ENCODE assay signal across 8 cellular contexts in genomic region chr16:11345040-11345862, GRCh38. TPM values are rescaled to one million over a fixed set of nuclear protein-coding genes. Genes with fewer than 3 reads are reported as not detected.
DNase-seq lines count a peak whose midpoint lies in the region; ATAC-seq and TF ChIP-seq lines count a peak whose summit lies in the region.

Gene RMI2, plus strand, starts transcription at chr16:11345459. Its CDS starts 13 bp downstream, at chr16:11345472.

- H3K9me3 Mint-ChIP-seq in activated naive CD4-positive, alpha-beta T cell treated with anti-CD3 and anti-CD28 coated beads, Interleukin-2, amount 50 U/mL, for 24 hours: no peaks in the 10 kb centered on the region
- H3K9me3 Mint-ChIP-seq in glutamatergic neuron (ENCODE audit: unreplicated experiment) (no peaks in the 10 kb centered on the region), osteocyte (ENCODE audit: unreplicated experiment) (no peaks in the 10 kb centered on the region)

- no peaks in the 10 kb centered on the region for H3K27me3 Mint-ChIP-seq in activated naive CD4-positive, alpha-beta T cell treated with anti-CD3 and anti-CD28 coated beads, Interleukin-2, amount 50 U/mL, for 24 hours
- H3K27me3 Mint-ChIP-seq in glutamatergic neuron (ENCODE audit: unreplicated experiment) (peaks cover 2% of the 10 kb centered on the region), osteocyte (ENCODE audit: unreplicated experiment) (no peaks in the 10 kb centered on the region)

- no peaks in the 10 kb centered on the region for H3K36me3 ChIP-seq in thyroid gland

- H3K27ac Mint-ChIP-seq in activated naive CD4-positive, alpha-beta T cell treated with anti-CD3 and anti-CD28 coated beads, Interleukin-2, amount 50 U/mL, for 24 hours: peak within 1 kb of the TSS; percentile 87
- H3K27ac Mint-ChIP-seq in glutamatergic neuron (ENCODE audit: unreplicated experiment) (no peak within 1 kb of the TSS), osteocyte (ENCODE audit: unreplicated experiment) (no peak within 1 kb of the TSS)

- TF ChIP-seq POLR2A in GM10847 (IDR thresholded peaks at IDR 0.05; ENCODE audit: extremely low read depth, insufficient read length) (peak; percentile 37), thyroid gland (IDR thresholded peaks at IDR 0.05) (peak in 1 of 2 donors; percentile 43)

- ATAC-seq in HG02642 (IDR thresholded peaks at IDR 0.05; ENCODE audit: poor library complexity, unreplicated experiment): peak; percentile 99

- peaks cover 8 to 20% of the 10 kb centered on the region in 2 donors for H3K4me1 ChIP-seq in thyroid gland

- H3K27ac ChIP-seq in thyroid gland: no peak within 1 kb of the TSS

- H3K4me3 ChIP-seq in thyroid gland (replicated peaks in 1 of 3): peak within 1 kb of the TSS in 2 of 3 donors; percentile 20 to 31

- TF ChIP-seq CTCF in glutamatergic neuron (IDR thresholded peaks at IDR 0.05; ENCODE audit: partially characterized antibody, unreplicated experiment) (no peak), osteocyte (IDR thresholded peaks at IDR 0.05) (no peak), thyroid gland (IDR thresholded peaks at IDR 0.05) (peak in 1 of 6 experiments; percentile 24)

- 0 to 1% methylated on average over 19 to 42 of the region's 82 CpGs for WGBS in thyroid gland, 2 donors

- intact Hi-C loops in thyroid gland (cut with DNase I): loop anchor here (5.0 kb wide), 1 partner anchor 88 kb away; the partner anchor contains the start of gene SOCS1

- no peaks in the 10 kb centered on the region for H3K36me3 Mint-ChIP-seq in activated naive CD4-positive, alpha-beta T cell treated with anti-CD3 and anti-CD28 coated beads, Interleukin-2, amount 50 U/mL, for 24 hours
- no peaks in the 10 kb centered on the region for H3K36me3 Mint-ChIP-seq in glutamatergic neuron (ENCODE audit: unreplicated experiment)
- H3K36me3 Mint-ChIP-seq in osteocyte (ENCODE audit: unreplicated experiment): no peaks in the 10 kb centered on the region

- H3K4me3 Mint-ChIP-seq in activated naive CD4-positive, alpha-beta T cell treated with anti-CD3 and anti-CD28 coated beads, Interleukin-2, amount 50 U/mL, for 24 hours: peak within 1 kb of the TSS; percentile 94
- H3K4me3 Mint-ChIP-seq in glutamatergic neuron (ENCODE audit: unreplicated experiment): peak within 1 kb of the TSS; percentile 96
- H3K4me3 Mint-ChIP-seq in osteocyte (ENCODE audit: unreplicated experiment): peak within 1 kb of the TSS; percentile 75

- H3K9me3 ChIP-seq in thyroid gland: no peaks in the 10 kb centered on the region

- peak; percentile 95 for DNase-seq in NCI-H1105 (lab: John Stamatoyannopoulos, UW)
- peak; percentile 95 for DNase-seq in SKM-1 (lab: John Stamatoyannopoulos, UW; ENCODE audit: unreplicated experiment)
- peak; percentile 97 for DNase-seq in glutamatergic neuron
- DNase-seq in osteocyte (ENCODE audit: extremely low spot score, unreplicated experiment): peak; percentile 98
- peak; percentile 96 to 97 for DNase-seq in thyroid gland

- no peaks in the 10 kb centered on the region for H3K27me3 ChIP-seq in thyroid gland

- H3K4me1 Mint-ChIP-seq in activated naive CD4-positive, alpha-beta T cell treated with anti-CD3 and anti-CD28 coated beads, Interleukin-2, amount 50 U/mL, for 24 hours: peaks cover 43% of the 10 kb centered on the region
- H3K4me1 Mint-ChIP-seq in glutamatergic neuron (ENCODE audit: low read depth, unreplicated experiment) (peaks cover 9% of the 10 kb centered on the region), osteocyte (ENCODE audit: unreplicated experiment) (peaks cover 29% of the 10 kb centered on the region)

RNA-seq across cellular contexts. Expression of gene RMI2, which starts in this region (rescaled TPM):
- total RNA-seq in glutamatergic neuron (ENCODE audit: unreplicated experiment) (4.2 TPM), osteocyte (4.1 and 5.1 TPM in 2 replicates), thyroid gland (1 to 10 TPM in 3 of 4 donors, not detected in 1; 2.5 to 2.8 (median 2.6) TPM)
